Comparison of ENCODE assay signal across 8 cellular contexts in genomic region chr14:59576332-59577294, GRCh38. TPM values are rescaled to one million over a fixed set of nuclear protein-coding genes. Genes with fewer than 3 reads are reported as not detected.
A peak's percentile ranks its signal among the peaks of the same experiment; 100 is the strongest.
DNase-seq lines count a peak whose midpoint lies in the region; ATAC-seq, FAIRE-seq and TF ChIP-seq lines count a peak whose summit lies in the region.

Gene CCDC175, minus strand, starts transcription at chr14:59576812. Its CDS starts 37 bp downstream, at chr14:59576775.

- H3F3A ChIP-seq in neural progenitor cell (ENCODE audit: low read depth) = peaks cover 4% of the 10 kb centered on the region

- H3K27ac ChIP-seq in HUES48 (ENCODE audit: low read depth, low read length) (no peak within 1 kb of the TSS), neural progenitor cell (no peak within 1 kb of the TSS)

- DNase-seq in D341Med (ENCODE audit: low spot score) = peak; percentile 88
- DNase-seq in RCC 7860 (ENCODE audit: low spot score) = peak; percentile 20
- DNase-seq in activated effector memory CD4-positive, alpha-beta T cell treated with Interleukin-2 at 50 U/mL for 16 hours = peak; percentile 58
- DNase-seq in frontal cortex (ENCODE audit: low spot score in 2 of 2) = peak; percentile 38 to 79
- DNase-seq in neural progenitor cell (ENCODE audit: low spot score) = peak; percentile 99
- DNase-seq in stimulated activated naive CD8-positive, alpha-beta T cell treated with anti-CD3 and anti-CD28 coated beads, Interleukin-15, amount 100 ng/mL, for 72 hours = peak; percentile 75 to 83

- no peaks in the 10 kb centered on the region for H3K9me3 ChIP-seq in HUES48 (ENCODE audit: control insufficient read depth, insufficient read depth, low read length)
- H3K9me3 ChIP-seq in neural progenitor cell (ENCODE audit: low read depth) = no peaks in the 10 kb centered on the region

- peak within 1 kb of the TSS; percentile 76 for H3K4me2 ChIP-seq in neural progenitor cell

- H3K36me3 ChIP-seq in HUES48 (ENCODE audit: control insufficient read depth, insufficient read depth, low read length) (no peaks in the 10 kb centered on the region), neural progenitor cell (peaks cover 2% of the 10 kb centered on the region)

- H2AFZ ChIP-seq in neural progenitor cell (replicated peaks) = peak within 1 kb of the TSS; percentile 92

- no peaks in the 10 kb centered on the region for H3K36me3 Mint-ChIP-seq in neural progenitor cell

- no peaks in the 10 kb centered on the region for H3K27me3 Mint-ChIP-seq in neural progenitor cell (ENCODE audit: insufficient read depth, low read depth)
- peaks cover 17% of the 10 kb centered on the region for H3K27me3 Mint-ChIP-seq in stimulated activated naive CD8-positive, alpha-beta T cell treated with anti-CD3 and anti-CD28 coated beads, Interleukin-15, amount 100 ng/mL, for 72 hours

- H3K9ac ChIP-seq in HUES48 (ENCODE audit: low read depth, low read length) = peak within 1 kb of the TSS; percentile 64
- no peak within 1 kb of the TSS for H3K9ac ChIP-seq in neural progenitor cell

- H4K20me1 ChIP-seq in neural progenitor cell (ENCODE audit: low read depth) = no peaks in the 10 kb centered on the region

- peak; percentile 98 for TF ChIP-seq CTCF in neural progenitor cell (IDR thresholded peaks at IDR 0.05)

- H3K27me3 ChIP-seq in HUES48 (ENCODE audit: control insufficient read depth, insufficient read depth, low read length) (no peaks in the 10 kb centered on the region), neural progenitor cell (peaks cover 7% of the 10 kb centered on the region)

- no peak for FAIRE-seq in RCC 7860 (lab: Jason Lieb, UNC)
- no peak for FAIRE-seq in frontal cortex (lab: Jason Lieb, UNC)

- no peaks in the 10 kb centered on the region for H3K9me3 Mint-ChIP-seq in neural progenitor cell
- H3K9me3 Mint-ChIP-seq in stimulated activated naive CD8-positive, alpha-beta T cell treated with anti-CD3 and anti-CD28 coated beads, Interleukin-15, amount 100 ng/mL, for 72 hours = no peaks in the 10 kb centered on the region

- peak; percentile 98 for ATAC-seq in GM21423 (IDR thresholded peaks at IDR 0.05; ENCODE audit: unreplicated experiment)
- peak; percentile 98 for ATAC-seq in stimulated activated naive CD8-positive, alpha-beta T cell treated with anti-CD3 and anti-CD28 coated beads, Interleukin-15, amount 100 ng/mL, for 72 hours

- H3K4me3 ChIP-seq in HUES48 (ENCODE audit: low read depth, low read length) = peak within 1 kb of the TSS; percentile 85
- peak within 1 kb of the TSS; percentile 56 for H3K4me3 ChIP-seq in neural progenitor cell

- H3K79me2 ChIP-seq in neural progenitor cell (ENCODE audit: low read depth) = no peaks in the 10 kb centered on the region

- H3K4me1 ChIP-seq in HUES48 (ENCODE audit: control insufficient read depth, insufficient read depth, low read length) (0 out of 2 replicates have a peak, but pooled peaks cover 3% of the 10 kb centered on the region), neural progenitor cell (peaks cover 5% of the 10 kb centered on the region)

- H3K4me3 Mint-ChIP-seq in neural progenitor cell = peak within 1 kb of the TSS; percentile 82
- H3K4me3 Mint-ChIP-seq in stimulated activated naive CD8-positive, alpha-beta T cell treated with anti-CD3 and anti-CD28 coated beads, Interleukin-15, amount 100 ng/mL, for 72 hours = peak within 1 kb of the TSS; percentile 72 to 82

- no peak within 1 kb of the TSS for H3K27ac Mint-ChIP-seq in neural progenitor cell
- peak within 1 kb of the TSS in 1 of 2 donors; percentile 22 for H3K27ac Mint-ChIP-seq in stimulated activated naive CD8-positive, alpha-beta T cell treated with anti-CD3 and anti-CD28 coated beads, Interleukin-15, amount 100 ng/mL, for 72 hours

- no peaks in the 10 kb centered on the region for H3K4me1 Mint-ChIP-seq in neural progenitor cell
- H3K4me1 Mint-ChIP-seq in stimulated activated naive CD8-positive, alpha-beta T cell treated with anti-CD3 and anti-CD28 coated beads, Interleukin-15, amount 100 ng/mL, for 72 hours = peaks cover 12% of the 10 kb centered on the region

RNA-seq across cellular contexts. Expression of gene CCDC175, which starts in this region (rescaled TPM):
- total RNA-seq in frontal cortex (2.0 TPM), neural progenitor cell (ENCODE audit: low replicate concordance) (0.24 and 0.31 TPM in 2 replicates)

Comparison
In these comparisons a context has a peak if more than half of its experiments do, and no peak if none do; other contexts are left out.
1. Peak in DNase-seq, H3K4me3 ChIP-seq and H3K4me2 ChIP-seq in neural progenitor cell; RNA of the gene not detected or under 1 TPM.
2. DNase-seq: peak in every context shown above with its lines; median percentile 99 in neural progenitor cell; 88 in D341Med; 79 in stimulated activated naive CD8-positive, alpha-beta T cell treated with anti-CD3 and anti-CD28 coated beads, Interleukin-15, amount 100 ng/mL, for 72 hours; 58 in frontal cortex; 58 in activated effector memory CD4-positive, alpha-beta T cell treated with Interleukin-2 at 50 U/mL for 16 hours; 20 in RCC 7860.